Comparison of ENCODE assay signal across 11 cellular contexts in the genomic region with DNA sequence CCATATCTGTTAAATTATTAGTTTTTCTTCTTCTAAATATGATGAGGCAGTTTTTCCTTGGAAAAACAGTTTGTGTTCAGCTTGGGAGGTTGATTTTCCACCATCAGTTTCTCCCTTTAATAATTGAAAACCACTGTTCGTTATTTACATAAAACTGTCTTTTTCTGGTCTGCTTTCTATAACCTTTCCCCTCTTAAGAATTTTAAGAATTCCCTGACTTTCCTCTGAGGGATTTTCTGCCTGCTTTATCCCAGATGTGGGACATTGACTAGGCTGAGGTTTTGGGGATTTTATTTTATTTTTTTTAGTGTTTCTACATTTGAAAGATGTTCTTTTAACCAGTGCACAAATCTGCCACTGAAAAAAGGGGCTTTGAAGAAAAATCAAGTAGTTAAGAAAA. TPM values are rescaled to one million over a fixed set of nuclear protein-coding genes. Genes with fewer than 3 reads are reported as not detected.
DNase-seq lines count a peak whose midpoint lies in the region; TF ChIP-seq lines count a peak whose summit lies in the region.
"Had no signal": no experiment of that assay in that cellular context is flagged by ENCODE, and none has a peak within 500 bp of the region (broad histone marks: within the 10 kb centered on the region; RNA-seq: fewer than 3 reads in every experiment).

No MANE protein-coding gene starts in this region.

- BruUV-seq in MCF 10A (replicated peaks; lab: Mats Ljungman, UMichigan), result TSS peak; percentile 77

- no peaks in the 10 kb centered on the region for H3K27me3 ChIP-seq in HUES64 (ENCODE audit: insufficient read depth, low read length)

- POLR2A ChIA-PET in MCF 10A (lab: Yijun Ruan, JAX), result interaction anchor here (0.7 to 4.6 kb wide), 9 partner anchors 8 to 316 kb away, joined by 3 to 30 read pairs (median 5); partner anchors contain the start of gene DSE

- H3K4me1 ChIP-seq in HUES64 (ENCODE audit: insufficient read depth, low read length), result peaks cover 15% of the 10 kb centered on the region

- no peak overlapping the region for H3K27ac ChIP-seq in HUES64 (ENCODE audit: low read depth, low read length)
- H3K27ac ChIP-seq: WERI-Rb-1 had no signal

- H3K4me1 Mint-ChIP-seq in MCF 10A (ENCODE audit: insufficient read depth, unreplicated experiment) (peaks cover 31% of the 10 kb centered on the region), type B pancreatic cell (ENCODE audit: unreplicated experiment) (peaks cover 65% of the 10 kb centered on the region)

- WGBS in HUES64, result 82% methylated on average over 1 of the region's 1 CpG

- H3K36me3 ChIP-seq in HUES64 (ENCODE audit: insufficient read depth, low read length), result peaks cover 15% of the 10 kb centered on the region
- H3K36me3 ChIP-seq: WERI-Rb-1 had no signal

- H3K9ac ChIP-seq in HUES64 (ENCODE audit: low read depth, low read length), result peak overlapping the region; percentile 5; the same call in 1 of the 2 replicates

- H3K9me3 Mint-ChIP-seq in MCF 10A (ENCODE audit: unreplicated experiment), result no peaks in the 10 kb centered on the region
- H3K9me3 Mint-ChIP-seq in type B pancreatic cell, result peaks cover 8% of the 10 kb centered on the region
- H3K9me3 Mint-ChIP-seq: neural crest cell; stimulated activated effector memory CD8-positive, alpha-beta T cell treated with anti-CD3 and anti-CD28 coated beads, Interleukin-12 subunit alpha, Interleukin-12 subunit beta, amount 100 ng/mL, for 72 hours had no signal

- H3K27me3 Mint-ChIP-seq in MCF 10A (ENCODE audit: insufficient read depth, unreplicated experiment) (no peaks in the 10 kb centered on the region), type B pancreatic cell (no peaks in the 10 kb centered on the region)

- H3K36me3 Mint-ChIP-seq in MCF 10A (ENCODE audit: insufficient read depth, unreplicated experiment) (peaks cover 11% of the 10 kb centered on the region), type B pancreatic cell (peaks cover 22% of the 10 kb centered on the region)

- no peaks in the 10 kb centered on the region for H3K9me3 ChIP-seq in HUES64 (ENCODE audit: insufficient read depth, low read depth, low read length)

- TF ChIP-seq CTCF in MCF 10A (IDR thresholded peaks at IDR 0.05; ENCODE audit: unreplicated experiment) (no peak), type B pancreatic cell (conservative IDR thresholded peaks at IDR 0.05) (no peak)

- H3K4me3 ChIP-seq in HUES64 (ENCODE audit: low read length), result no peak overlapping the region

- no peak for DNase-seq in MCF 10A (ENCODE audit: unreplicated experiment)
- DNase-seq in kidney glomerular epithelial cell (lab: John Stamatoyannopoulos, UW), result peak; percentile 5
- DNase-seq in type B pancreatic cell (ENCODE audit: extremely low spot score, unreplicated experiment), result no peak
- DNase-seq in effector CD8-positive, alpha-beta T cell (lab: John Stamatoyannopoulos, UW), result no peak
- no peak for DNase-seq in NCI-H1436 (lab: John Stamatoyannopoulos, UW)
- DNase-seq in DMS79 (lab: John Stamatoyannopoulos, UW), result no peak
- DNase-seq: NCI-H510A treated with DMSO at 0.1 percent for 48 hours, WERI-Rb-1 had no signal

- intact Hi-C loops in MCF 10A (cut with micrococcal nuclease), result loop anchor here (1.0 kb wide), 1 partner anchor 27 kb away; no protein-coding TSS in a partner anchor

- CTCF ChIA-PET in MCF 10A (lab: Yijun Ruan, JAX), result interaction anchor here (0.9 to 1.0 kb wide), 2 partner anchors 9 to 110 kb away, joined by 4 read pairs; no protein-coding TSS in a partner anchor

- H3K27ac Mint-ChIP-seq in MCF 10A (ENCODE audit: low read depth, unreplicated experiment) (peak overlapping the region; percentile 12), type B pancreatic cell (peak overlapping the region; percentile 69)
- H3K27ac Mint-ChIP-seq: stimulated activated effector memory CD8-positive, alpha-beta T cell treated with anti-CD3 and anti-CD28 coated beads, Interleukin-12 subunit alpha, Interleukin-12 subunit beta, amount 100 ng/mL, for 72 hours had no signal

- no peak overlapping the region for H3K4me3 Mint-ChIP-seq in MCF 10A (ENCODE audit: unreplicated experiment)
- H3K4me3 Mint-ChIP-seq in type B pancreatic cell, result no peak overlapping the region
- H3K4me3 Mint-ChIP-seq: neural crest cell; stimulated activated effector memory CD8-positive, alpha-beta T cell treated with anti-CD3 and anti-CD28 coated beads, Interleukin-12 subunit alpha, Interleukin-12 subunit beta, amount 100 ng/mL, for 72 hours had no signal

RNA-seq across cellular contexts. Expression of gene DSE, which starts 27.2 kb away (rescaled TPM):
- 25.0 TPM for polyA plus RNA-seq in HUES64 (2013, experiment 1 of 2)
- polyA plus RNA-seq in HUES64 (2013, experiment 2 of 2), result 25.0 TPM
- 66.0 and 86.5 TPM in 2 replicates for total RNA-seq in MCF 10A (2022)
- 16.7 and 80.5 TPM in 2 replicates for total RNA-seq in type B pancreatic cell (ENCODE audit: low replicate concordance)
